Comparison of ENCODE assay signal across 28 cellular contexts in the genomic region with DNA sequence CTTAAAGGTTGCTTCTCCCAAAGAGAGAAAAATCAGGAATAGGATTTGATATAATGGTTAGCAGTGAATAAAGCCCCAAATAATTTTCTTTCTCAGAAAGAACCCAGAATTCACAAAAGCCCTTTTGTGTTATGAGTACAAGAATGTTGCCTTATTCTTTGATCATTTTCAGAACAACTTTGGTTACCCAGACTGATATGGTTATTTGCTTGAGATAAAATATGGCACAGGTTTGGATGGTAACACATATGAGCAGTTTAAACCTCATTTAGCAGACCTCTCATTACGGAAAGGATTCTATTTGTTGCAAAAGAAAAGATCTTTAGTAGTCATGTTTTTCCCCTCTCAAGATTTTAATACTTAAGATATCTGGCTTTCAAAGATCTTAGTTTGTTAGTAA.
"Had no signal": no experiment of that assay in that cellular context is flagged by ENCODE, and none has a peak within 500 bp of the region (broad histone marks: within the 10 kb centered on the region; RNA-seq: fewer than 3 reads in every experiment).

No MANE protein-coding gene starts in this region.

- H3K27ac ChIP-seq: colonic mucosa, coronary artery, dorsolateral prefrontal cortex, epithelial cell of prostate, esophagus muscularis mucosa, esophagus squamous epithelium, foreskin keratinocyte, gastrocnemius medialis, gastroesophageal sphincter, heart left ventricle, heart right ventricle had no signal

- ATAC-seq: effector memory CD8-positive, alpha-beta T cell; esophagus mucosa; foreskin keratinocyte; gastrocnemius medialis; gastroesophageal sphincter; heart left ventricle; heart right ventricle had no signal

- DNase-seq: colonic mucosa; cortex of kidney; dermis blood vessel endothelial cell; dorsolateral prefrontal cortex; effector CD4-positive, alpha-beta T cell; effector CD8-positive, alpha-beta T cell; effector memory CD4-positive, alpha-beta T cell; effector memory CD8-positive, alpha-beta T cell; endodermal cell; erythroblast; esophagus squamous epithelium; foreskin fibroblast; foreskin keratinocyte; foreskin melanocyte; gastrocnemius medialis; glutamatergic neuron; head of caudate nucleus; heart left ventricle; heart right ventricle had no signal

- H3K9me3 ChIP-seq: colonic mucosa, esophagus muscularis mucosa, esophagus squamous epithelium, gastrocnemius medialis, gastroesophageal sphincter, heart left ventricle, heart right ventricle had no signal

- H3K4me3 ChIP-seq: colonic mucosa, coronary artery, dorsolateral prefrontal cortex, esophagus muscularis mucosa, esophagus squamous epithelium, gastrocnemius medialis, gastroesophageal sphincter, heart left ventricle, heart right ventricle had no signal

- H3K4me1 ChIP-seq: colonic mucosa, esophagus squamous epithelium, gastroesophageal sphincter had no signal

- H3K27me3 ChIP-seq: colonic mucosa, dorsolateral prefrontal cortex, esophagus muscularis mucosa, esophagus squamous epithelium, foreskin keratinocyte, gastrocnemius medialis, gastroesophageal sphincter, heart left ventricle, heart right ventricle had no signal

- H3K36me3 ChIP-seq: colonic mucosa had no signal

- FAIRE-seq: colon, endometrium, endothelial cell of umbilical vein, frontal cortex had no signal
